In genomic region chr9:78543353-78543752, GRCh38 we compare ENCODE assay signal across 26 cellular contexts.
"Had no signal": no experiment of that assay in that cellular context is flagged by ENCODE, and none has a peak within 500 bp of the region (broad histone marks: within the 10 kb centered on the region; RNA-seq: fewer than 3 reads in every experiment).

No MANE protein-coding gene starts in this region.

- H3K27me3 ChIP-seq: gastroesophageal sphincter, ovary, thyroid gland, upper lobe of left lung, vagina had no signal

- H3K4me1 Mint-ChIP-seq: activated B cell treated with CpG ODN at 0.5 μM for 24 hours; activated T-helper 17 cell treated with anti-CD3 and anti-CD28 coated beads, Interleukin-2, amount 50 U/mL, for 72 hours; natural killer cell; stimulated activated effector memory CD8-positive, alpha-beta T cell treated with anti-CD3 and anti-CD28 coated beads, Interleukin-12 subunit alpha, Interleukin-12 subunit beta, amount 100 ng/mL, for 72 hours; stimulated activated naive CD8-positive, alpha-beta T cell treated with anti-CD3 and anti-CD28 coated beads, Interleukin-15, amount 100 ng/mL, for 72 hours had no signal

- H3K4me1 ChIP-seq: gastroesophageal sphincter, left ventricle myocardium inferior, thyroid gland, upper lobe of left lung, vagina had no signal

- H3K27ac ChIP-seq: gastroesophageal sphincter, left ventricle myocardium inferior, ovary, skin epidermis, thyroid gland, upper lobe of left lung, vagina had no signal

- H3K9me3 Mint-ChIP-seq: activated B cell treated with CpG ODN at 0.5 μM for 24 hours; activated CD8-positive, alpha-beta T cell treated with anti-CD3 and anti-CD28 coated beads for 36 hours; activated naive CD4-positive, alpha-beta T cell treated with anti-CD3 and anti-CD28 coated beads, Interleukin-2, amount 50 U/mL, for 72 hours; activated T-cell treated with anti-CD3 and anti-CD28 coated beads, Interleukin-2, amount 50 U/mL, for 4 hours; activated T-helper 17 cell treated with anti-CD3 and anti-CD28 coated beads, Interleukin-2, amount 50 U/mL, for 72 hours; natural killer cell; stimulated activated naive CD8-positive, alpha-beta T cell treated with anti-CD3 and anti-CD28 coated beads, Interleukin-15, amount 100 ng/mL, for 72 hours had no signal

- ATAC-seq: activated CD8-positive, alpha-beta T cell treated with anti-CD3 and anti-CD28 coated beads for 36 hours; activated naive CD4-positive, alpha-beta T cell treated with anti-CD3 and anti-CD28 coated beads, Interleukin-2, amount 50 U/mL, for 72 hours; activated T-cell treated with anti-CD3 and anti-CD28 coated beads, Interleukin-2, amount 50 U/mL, for 4 hours; activated T-helper 17 cell treated with anti-CD3 and anti-CD28 coated beads, Interleukin-2, amount 50 U/mL, for 72 hours; gastroesophageal sphincter; natural killer cell; stimulated activated effector memory CD8-positive, alpha-beta T cell treated with anti-CD3 and anti-CD28 coated beads, Interleukin-12 subunit alpha, Interleukin-12 subunit beta, amount 100 ng/mL, for 72 hours; stimulated activated naive CD8-positive, alpha-beta T cell treated with anti-CD3 and anti-CD28 coated beads, Interleukin-15, amount 100 ng/mL, for 72 hours had no signal

- H3K36me3 ChIP-seq: gastroesophageal sphincter, left ventricle myocardium inferior, ovary, thyroid gland, upper lobe of left lung, vagina had no signal

- H3K27me3 Mint-ChIP-seq: activated B cell treated with CpG ODN at 0.5 μM for 24 hours; activated CD8-positive, alpha-beta T cell treated with anti-CD3 and anti-CD28 coated beads for 36 hours; activated T-helper 17 cell treated with anti-CD3 and anti-CD28 coated beads, Interleukin-2, amount 50 U/mL, for 72 hours; progenitor cell of endocrine pancreas had no signal

- H3K4me3 Mint-ChIP-seq: activated B cell treated with CpG ODN at 0.5 μM for 24 hours; activated CD8-positive, alpha-beta T cell treated with anti-CD3 and anti-CD28 coated beads for 36 hours; activated T-cell treated with anti-CD3 and anti-CD28 coated beads, Interleukin-2, amount 50 U/mL, for 4 hours; activated T-helper 17 cell treated with anti-CD3 and anti-CD28 coated beads, Interleukin-2, amount 50 U/mL, for 72 hours; natural killer cell; stimulated activated effector memory CD8-positive, alpha-beta T cell treated with anti-CD3 and anti-CD28 coated beads, Interleukin-12 subunit alpha, Interleukin-12 subunit beta, amount 100 ng/mL, for 72 hours; stimulated activated naive CD8-positive, alpha-beta T cell treated with anti-CD3 and anti-CD28 coated beads, Interleukin-15, amount 100 ng/mL, for 72 hours had no signal

- H3K27ac Mint-ChIP-seq: activated B cell treated with CpG ODN at 0.5 μM for 24 hours; activated CD8-positive, alpha-beta T cell treated with anti-CD3 and anti-CD28 coated beads for 36 hours; activated naive CD4-positive, alpha-beta T cell treated with anti-CD3 and anti-CD28 coated beads, Interleukin-2, amount 50 U/mL, for 72 hours; activated T-helper 17 cell treated with anti-CD3 and anti-CD28 coated beads, Interleukin-2, amount 50 U/mL, for 72 hours; natural killer cell; stimulated activated effector memory CD8-positive, alpha-beta T cell treated with anti-CD3 and anti-CD28 coated beads, Interleukin-12 subunit alpha, Interleukin-12 subunit beta, amount 100 ng/mL, for 72 hours had no signal

- DNase-seq: activated B cell treated with CpG ODN at 0.5 μM for 24 hours; activated CD4-positive, alpha-beta T cell treated with anti-CD3 and anti-CD28 coated beads, Interleukin-2, amount 50 U/mL, for 1 hour; activated CD8-positive, alpha-beta T cell treated with anti-CD3 and anti-CD28 coated beads for 36 hours; activated T-cell treated with anti-CD3 and anti-CD28 coated beads, Interleukin-2, amount 50 U/mL, for 4 hours; effector memory CD4-positive, alpha-beta T cell; erythroblast; hippocampal formation; islet precursor cell; left ventricle myocardium inferior; natural killer cell; ovary; stimulated activated CD4-positive, alpha-beta T cell treated with anti-CD3 and anti-CD28 coated beads, Interleukin-12 subunit alpha, Interleukin-12 subunit beta, amount 100 ng/mL, for 4 hours; stimulated activated CD4-positive, alpha-beta T cell treated with anti-CD3 and anti-CD28 coated beads, Interleukin-4, amount 100 ng/mL, for 24 hours; stimulated activated naive CD8-positive, alpha-beta T cell treated with anti-CD3 and anti-CD28 coated beads, Interleukin-15, amount 100 ng/mL, for 72 hours; substantia nigra; T-helper 9 cell; thyroid gland had no signal

- H3K4me3 ChIP-seq: gastroesophageal sphincter, left ventricle myocardium inferior, lung, ovary, skin epidermis, thyroid gland, upper lobe of left lung, vagina had no signal

- H3K9me3 ChIP-seq: gastroesophageal sphincter, left ventricle myocardium inferior, ovary, thyroid gland, upper lobe of left lung, vagina had no signal

- H3K36me3 Mint-ChIP-seq: activated naive CD4-positive, alpha-beta T cell treated with anti-CD3 and anti-CD28 coated beads, Interleukin-2, amount 50 U/mL, for 72 hours; natural killer cell; stimulated activated effector memory CD8-positive, alpha-beta T cell treated with anti-CD3 and anti-CD28 coated beads, Interleukin-12 subunit alpha, Interleukin-12 subunit beta, amount 100 ng/mL, for 72 hours had no signal
